ENCODE assay signal across 7 cellular contexts in genomic region chrX:44260609-44261008, GRCh38.
"Had no signal": no experiment of that assay in that cellular context is flagged by ENCODE, and none has a peak within 500 bp of the region (broad histone marks: within the 10 kb centered on the region; RNA-seq: fewer than 3 reads in every experiment).

No MANE protein-coding gene starts in this region.

- H3K4me2 ChIP-seq: GM23338 had no signal

- H3K27ac ChIP-seq: HL-60 had no signal

- H3K27ac Mint-ChIP-seq: GM23338, H9, IgD-negative memory B cell had no signal

- DNase-seq: H9, HCEC 1CT had no signal

- H2AFZ ChIP-seq: GM23338 had no signal

- ATAC-seq: GM23338, HepG2, K562 had no signal

- H3K4me3 Mint-ChIP-seq: GM23338, H9, IgD-negative memory B cell had no signal

- H3K4me3 ChIP-seq: GM23338, K562 had no signal
